1 cellular context compared by ENCODE assay signal in genomic region chr2:226631187-226631586, GRCh38.
TF ChIP-seq lines count a peak whose summit lies in the region.

No MANE protein-coding gene starts in this region.

TF ChIP-seq in HCT116, 20 proteins besides CTCF, POLR2A, EP300 and RAD21 (continued from another document):
- no peak for TF ChIP-seq ZBTB33 (IDR thresholded peaks at IDR 0.05; ENCODE audit: extremely low read depth, insufficient replicate concordance, low read length)
- no peak for TF ChIP-seq ATF3 (IDR thresholded peaks at IDR 0.05)
- TF ChIP-seq POLR2AphosphoS5 (IDR thresholded peaks at IDR 0.05; ENCODE audit: low read depth, low read length), result no peak
